17 cellular contexts compared by ENCODE assay signal in genomic region chr1:115649964-115650363, GRCh38. TPM values are rescaled to one million over a fixed set of nuclear protein-coding genes. Genes with fewer than 3 reads are reported as not detected.
DNase-seq lines count a peak whose midpoint lies in the region; ATAC-seq and TF ChIP-seq lines count a peak whose summit lies in the region.
"Had no signal": no experiment of that assay in that cellular context is flagged by ENCODE, and none has a peak within 500 bp of the region (broad histone marks: within the 10 kb centered on the region; RNA-seq: fewer than 3 reads in every experiment).

No MANE protein-coding gene starts in this region.

- H3K79me1 ChIP-seq in neuronal stem cell (ENCODE audit: low read depth, low read length), result no peaks in the 10 kb centered on the region

- H3K9ac ChIP-seq in NT2/D1 (ENCODE audit: insufficient read length, low read depth) (peak overlapping the region; percentile 65), neuronal stem cell (ENCODE audit: low read depth, low read length, poor library complexity) (no peak overlapping the region)

- no peak overlapping the region for H4K91ac ChIP-seq in neuronal stem cell (ENCODE audit: low read depth, low read length, poor library complexity)

- DNase-seq in H7, result peak; percentile 71
- DNase-seq in NT2/D1 (ENCODE audit: low read depth, low spot score), result peak; percentile 74
- no peak for DNase-seq in endothelial cell (ENCODE audit: low spot score)
- peak; percentile 17 for DNase-seq in neuronal stem cell (ENCODE audit: low spot score)
- DNase-seq in caudate nucleus (lab: John Stamatoyannopoulos, UW), result no peak
- no peak for DNase-seq in globus pallidus (ENCODE audit: low spot score)
- DNase-seq in activated CD4-positive, alpha-beta T cell treated with anti-CD3 and anti-CD28 coated beads, Interleukin-2, amount 50 U/mL, for 1 hour, result no peak
- DNase-seq: activated naive CD4-positive, alpha-beta T cell treated with Interleukin-2 at 50 U/mL for 16 hours; DMS 273 treated with DMSO at 0.1 percent for 48 hours; gastrocnemius medialis; kidney; NCI-H345; thyroid gland; WERI-Rb-1 had no signal

- H3K4me1 ChIP-seq in NT2/D1 (ENCODE audit: insufficient read depth, insufficient read length) (peaks cover 29% of the 10 kb centered on the region), neuronal stem cell (ENCODE audit: control insufficient read depth in 2 of 2, insufficient read depth in 1 of 2, low read depth in 1 of 2, low read length in 2 of 2) (peaks cover 15 to 24% of the 10 kb centered on the region in 2 donors)
- H3K4me1 ChIP-seq: breast epithelium, gastrocnemius medialis had no signal

- H3K4me3 ChIP-seq in H7 (ENCODE audit: insufficient read depth, low read depth, low read length) (no peak overlapping the region), NT2/D1 (ENCODE audit: insufficient read length, low read depth) (no peak overlapping the region), neuronal stem cell (ENCODE audit: low read length in 2 of 2) (no peak overlapping the region)
- H3K4me3 ChIP-seq: breast epithelium, gastrocnemius medialis, thyroid gland had no signal

- H4K8ac ChIP-seq in neuronal stem cell (ENCODE audit: low read depth, low read length), result no peak overlapping the region

- no peak overlapping the region for H3K14ac ChIP-seq in neuronal stem cell (ENCODE audit: low read length)

- H3K4me3 Mint-ChIP-seq in endothelial cell (ENCODE audit: unreplicated experiment), result no peak overlapping the region
- H3K4me3 Mint-ChIP-seq: B cell had no signal

- H3K23ac ChIP-seq in neuronal stem cell (ENCODE audit: low read depth, low read length, poor library complexity), result no peak overlapping the region

- no peaks in the 10 kb centered on the region for H3K27me3 Mint-ChIP-seq in endothelial cell (ENCODE audit: unreplicated experiment)
- H3K27me3 Mint-ChIP-seq: B cell had no signal

- WGBS in neuronal stem cell (ENCODE audit: extremely low coverage in 2 of 2, insufficient read length in 2 of 2, insufficient replicate concordance in 1 of 2), 2 donors, result no CpG with 5 or more reads among the region's 3 CpGs

- ATAC-seq in HG03045 (IDR thresholded peaks at IDR 0.05; ENCODE audit: unreplicated experiment), result no peak
- ATAC-seq: gastrocnemius medialis had no signal

- no peak overlapping the region for H2BK12ac ChIP-seq in neuronal stem cell (ENCODE audit: low read length)

- no peak overlapping the region for H3K27ac ChIP-seq in neuronal stem cell (replicated peaks; ENCODE audit: low read length)
- no peak overlapping the region for H3K27ac ChIP-seq in caudate nucleus (ENCODE audit: low read depth, low read length)
- H3K27ac ChIP-seq: breast epithelium, gastrocnemius medialis, thyroid gland, WERI-Rb-1 had no signal

- H3K9me3 Mint-ChIP-seq in endothelial cell (ENCODE audit: unreplicated experiment), result no peaks in the 10 kb centered on the region

- H3K9me3 ChIP-seq in NT2/D1 (ENCODE audit: insufficient read depth, low read length), result no peaks in the 10 kb centered on the region
- no peaks in the 10 kb centered on the region for H3K9me3 ChIP-seq in neuronal stem cell (replicated peaks in 1 of 2; ENCODE audit: control insufficient read depth in 2 of 2, insufficient read depth in 1 of 2, low read depth in 1 of 2, low read length in 2 of 2)
- H3K9me3 ChIP-seq: breast epithelium, gastrocnemius medialis, thyroid gland had no signal

- H3K4me2 ChIP-seq in neuronal stem cell (ENCODE audit: insufficient read depth, low read length, poor library complexity, severe bottlenecking), result no peak overlapping the region

- H2BK5ac ChIP-seq in neuronal stem cell (ENCODE audit: low read length), result no peak overlapping the region

- no peak overlapping the region for H2AFZ ChIP-seq in neuronal stem cell (ENCODE audit: low read length)

- peaks cover 14% of the 10 kb centered on the region for H3K4me1 Mint-ChIP-seq in endothelial cell (ENCODE audit: unreplicated experiment)
- H3K4me1 Mint-ChIP-seq: B cell had no signal

- H3K27ac Mint-ChIP-seq in endothelial cell (ENCODE audit: unreplicated experiment), result peak overlapping the region; percentile 68
- H3K27ac Mint-ChIP-seq: B cell had no signal

- no peak overlapping the region for H3K18ac ChIP-seq in neuronal stem cell (ENCODE audit: low read length)

- H2BK15ac ChIP-seq in neuronal stem cell (ENCODE audit: low read length), result no peak overlapping the region

- no peak overlapping the region for H3K4ac ChIP-seq in neuronal stem cell (ENCODE audit: low read length)

- H3K36me3 ChIP-seq in H7 (replicated peaks; ENCODE audit: control insufficient read depth, insufficient read depth, low read length) (peaks cover 1% of the 10 kb centered on the region), NT2/D1 (ENCODE audit: insufficient read depth, insufficient read length, low read length) (peaks cover 34% of the 10 kb centered on the region), neuronal stem cell (replicated peaks in 1 of 2; ENCODE audit: control insufficient read depth in 2 of 2, insufficient read depth in 2 of 2, low read length in 2 of 2) (peaks cover 0 to 12% of the 10 kb centered on the region in 2 donors)
- H3K36me3 ChIP-seq: breast epithelium, gastrocnemius medialis, thyroid gland, WERI-Rb-1 had no signal

- H2AK5ac ChIP-seq in neuronal stem cell (ENCODE audit: low read depth, low read length), result no peak overlapping the region

- H3K36me3 Mint-ChIP-seq in endothelial cell (ENCODE audit: low read depth, unreplicated experiment), result no peaks in the 10 kb centered on the region

- H3K27me3 ChIP-seq in H7 (ENCODE audit: control insufficient read depth, insufficient read depth, low read length) (no peaks in the 10 kb centered on the region), NT2/D1 (ENCODE audit: insufficient read depth, insufficient read length) (no peaks in the 10 kb centered on the region), neuronal stem cell (ENCODE audit: control insufficient read depth in 3 of 3, insufficient read depth in 3 of 3, low read depth in 1 of 3, low read length in 3 of 3) (no peaks in the 10 kb centered on the region)
- H3K27me3 ChIP-seq: breast epithelium, gastrocnemius medialis, thyroid gland had no signal

- no peak for TF ChIP-seq CTCF in endothelial cell (IDR thresholded peaks at IDR 0.05; ENCODE audit: unreplicated experiment)

- H2BK120ac ChIP-seq in neuronal stem cell (ENCODE audit: low read depth, low read length), result no peak overlapping the region

RNA-seq across cellular contexts. Expression of gene VANGL1, which starts 8.2 kb away (rescaled TPM):
- total RNA-seq in H7 (2014; rRNA removed; shearing (Covaris generic)), result 26.8 and 37.1 TPM in 2 replicates
- total RNA-seq in endothelial cell (ENCODE audit: unreplicated experiment), result 14.9 TPM
- polyA plus RNA-seq in neuronal stem cell (2013, experiment 1 of 2), result 6.9 TPM
- polyA plus RNA-seq in neuronal stem cell (2013, experiment 2 of 2), result 6.6 TPM

Comparison
In these comparisons a context has a peak if more than half of its experiments do, and no peak if none do; other contexts are left out.
1. DNase-seq: peak in H7 (single experiment), NT2/D1 (single experiment) and neuronal stem cell (single experiment); none in endothelial cell (single experiment), caudate nucleus (0 of 61), globus pallidus (single experiment) and activated CD4-positive, alpha-beta T cell treated with anti-CD3 and anti-CD28 coated beads, Interleukin-2, amount 50 U/mL, for 1 hour (single experiment).